In the genomic region with DNA sequence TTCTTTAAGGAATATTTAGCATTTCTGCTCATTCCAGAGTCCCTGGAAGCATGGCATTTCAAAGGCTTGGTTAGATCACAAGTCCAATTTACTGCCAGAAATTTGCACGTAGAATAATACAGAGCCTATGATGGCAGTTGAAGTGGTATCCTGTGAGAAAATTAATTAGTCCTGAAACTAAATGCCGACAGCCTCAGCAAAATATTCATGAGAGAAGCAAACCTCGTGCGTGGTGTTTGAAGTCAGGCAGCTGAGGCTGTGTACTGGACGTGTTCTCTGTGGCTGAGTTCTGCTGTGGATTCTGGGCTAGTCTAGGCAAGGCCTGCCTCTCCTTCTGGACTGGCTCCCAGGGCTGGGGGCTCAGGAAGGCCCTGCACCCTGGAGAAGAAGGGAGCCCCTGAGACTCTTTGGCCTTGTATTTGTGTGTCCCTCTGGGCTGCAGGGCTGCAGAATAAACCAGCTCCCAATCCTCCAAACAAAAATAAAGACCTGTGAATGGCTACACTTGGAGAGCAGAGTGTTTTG, we compare ENCODE assay signal across 17 cellular contexts.
DNase-seq lines count a peak whose midpoint lies in the region; ATAC-seq and TF ChIP-seq lines count a peak whose summit lies in the region.
"Had no signal": no experiment of that assay in that cellular context is flagged by ENCODE, and none has a peak within 500 bp of the region (broad histone marks: within the 10 kb centered on the region; RNA-seq: fewer than 3 reads in every experiment).

No MANE protein-coding gene starts in this region.

- H3K4me3 ChIP-seq in right atrium auricular region (no peak overlapping the region), mesodermal cell (ENCODE audit: extremely low read depth, insufficient read depth, low read length, poor library complexity, severe bottlenecking) (no peak overlapping the region)
- H3K4me3 ChIP-seq: HAP-1, PC-9 had no signal

- DNase-seq in right atrium auricular region (ENCODE audit: low spot score) (no peak), Right ventricle myocardium superior (no peak), caudate nucleus (lab: John Stamatoyannopoulos, UW) (no peak), mucosa of gallbladder (ENCODE audit: low spot score) (no peak), pons (ENCODE audit: low spot score) (no peak)
- DNase-seq: activated CD8-positive, alpha-beta memory T cell treated with anti-CD3 and anti-CD28 coated beads for 24 hours; MM.1S; NCI-H146; NCI-H82; PC-9; T1000 had no signal

- H3K9me3 ChIP-seq in right atrium auricular region (no peaks in the 10 kb centered on the region), mesodermal cell (ENCODE audit: control insufficient read depth, low read length) (no peaks in the 10 kb centered on the region)
- H3K9me3 ChIP-seq: HAP-1 had no signal

- no peak for ATAC-seq in Right ventricle myocardium superior (ENCODE audit: poor library complexity)
- ATAC-seq in GM18909 (IDR thresholded peaks at IDR 0.05; ENCODE audit: poor library complexity, unreplicated experiment) = no peak
- ATAC-seq: activated CD4-positive, CD25-positive, alpha-beta regulatory T cell treated with anti-CD3 and anti-CD28 coated beads, Interleukin-2, amount 50 U/mL, for 24 hours; activated T-helper 17 cell treated with anti-CD3 and anti-CD28 coated beads, Interleukin-2, amount 50 U/mL, for 72 hours had no signal

- no peaks in the 10 kb centered on the region for H3K27me3 ChIP-seq in right atrium auricular region

- H3K27ac ChIP-seq in right atrium auricular region (peak overlapping the region; percentile 59 to 67), caudate nucleus (ENCODE audit: low read depth, low read length) (peak overlapping the region; percentile 94), mesodermal cell (ENCODE audit: low read depth, low read length, severe bottlenecking) (peak overlapping the region; percentile 29)
- H3K27ac ChIP-seq: HL-60, PC-9 had no signal

- 88 to 95% methylated on average over 5 of the region's 5 CpGs for WGBS in mesodermal cell (ENCODE audit: insufficient coverage in 2 of 2), 2 experiments

- H3K4me1 ChIP-seq in right atrium auricular region (peaks cover 0 to 12% of the 10 kb centered on the region in 2 donors), mesodermal cell (ENCODE audit: control insufficient read depth, insufficient read depth, low read length, poor library complexity, severe bottlenecking) (peaks cover 20% of the 10 kb centered on the region)

- H3K36me3 ChIP-seq in right atrium auricular region (no peaks in the 10 kb centered on the region), mesodermal cell (ENCODE audit: control insufficient read depth, insufficient read depth, low read length) (no peaks in the 10 kb centered on the region)
- H3K36me3 ChIP-seq: HAP-1 had no signal

- intact Hi-C loops in Right ventricle myocardium superior (cut with DNase I) = no loop called here

- TF ChIP-seq CTCF in right atrium auricular region (IDR thresholded peaks at IDR 0.05) = no peak

Comparison
In these comparisons a context has a peak if more than half of its experiments do, and no peak if none do; other contexts are left out.
1. H3K27ac ChIP-seq: peak in every context shown above with its lines; median percentile 94 in caudate nucleus; 63 in right atrium auricular region; 29 in mesodermal cell.